In the genomic region with DNA sequence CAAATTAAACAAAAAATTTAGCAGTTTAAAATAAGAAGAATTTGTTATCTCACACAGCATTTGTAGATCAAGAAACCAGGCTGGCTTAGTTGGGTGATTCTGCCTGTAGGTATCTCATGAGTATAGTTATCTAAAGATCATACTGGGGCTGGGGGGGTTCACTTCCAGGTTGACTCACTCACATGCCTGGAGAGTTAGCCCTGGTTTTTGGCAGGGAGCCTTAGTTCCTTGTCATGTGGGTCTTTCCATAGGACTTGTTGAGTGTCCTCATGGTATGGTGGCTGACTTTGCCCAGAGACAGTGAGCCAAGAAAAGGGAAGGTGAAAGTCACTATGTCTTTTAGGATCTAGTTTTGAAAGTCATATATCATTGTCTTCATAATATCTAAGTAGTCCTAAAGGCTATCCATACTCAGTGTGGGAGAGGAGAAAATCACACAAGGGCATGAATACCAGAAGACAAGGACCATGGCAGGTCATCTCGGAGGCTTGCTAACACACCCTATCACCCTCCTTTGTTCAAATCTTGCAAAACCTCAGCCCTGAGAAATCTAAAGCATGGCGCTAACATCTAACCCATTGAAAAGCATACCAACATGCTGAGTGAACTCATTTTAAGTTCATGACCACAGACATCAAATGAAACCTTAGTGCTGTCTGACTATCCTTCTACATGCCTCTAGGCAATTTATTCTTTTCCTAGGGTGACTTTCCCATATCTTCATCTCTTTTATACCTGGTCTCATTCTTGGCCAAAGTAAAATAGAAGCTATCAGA, we compare ENCODE assay signal across 18 cellular contexts. TPM values are rescaled to one million over a fixed set of nuclear protein-coding genes. Genes with fewer than 3 reads are reported as not detected.
A peak's percentile ranks its signal among the peaks of the same experiment; 100 is the strongest.
DNase-seq lines count a peak whose midpoint lies in the region; ATAC-seq and TF ChIP-seq lines count a peak whose summit lies in the region.
"Had no signal": no experiment of that assay in that cellular context is flagged by ENCODE, and none has a peak within 500 bp of the region (broad histone marks: within the 10 kb centered on the region; RNA-seq: fewer than 3 reads in every experiment).

No MANE protein-coding gene starts in this region.

- in situ Hi-C loops in brain microvascular endothelial cell (cut with HindIII; ENCODE audit: low pct_ligation_motif_present, low sequenced_read_pairs): no loop called here

- H3K36me3 ChIP-seq in HEK293 (ENCODE audit: control insufficient read depth in 2 of 2, insufficient read depth in 1 of 2, low read length in 2 of 2) (no peaks in the 10 kb centered on the region), brain microvascular endothelial cell (replicated peaks) (no peaks in the 10 kb centered on the region), osteoblast (ENCODE audit: insufficient read depth, low read length) (no peaks in the 10 kb centered on the region)
- H3K36me3 ChIP-seq: heart left ventricle, thyroid gland had no signal

- H3K27ac ChIP-seq in HEK293 (ENCODE audit: extremely low read depth, low read depth, low read length) (no peak overlapping the region), brain microvascular endothelial cell (peak overlapping the region; percentile 87), osteoblast (ENCODE audit: low read depth, low read length) (peak overlapping the region; percentile 94)
- H3K27ac ChIP-seq: coronary artery, heart left ventricle, VCaP had no signal

- H3K4me2 ChIP-seq in osteoblast (ENCODE audit: insufficient read depth, low read length): no peak overlapping the region

- TF ChIP-seq CTCF in HEK293 (tag by site-specific recombination; IDR thresholded peaks at IDR 0.05): no peak
- no peak for TF ChIP-seq CTCF in brain microvascular endothelial cell (IDR thresholded peaks at IDR 0.05; ENCODE audit: low read depth, low read length, missing control alignments)
- TF ChIP-seq CTCF in osteoblast (IDR thresholded peaks at IDR 0.05; ENCODE audit: extremely low read depth, low read depth, low read length): no peak

- POLR2A ChIA-PET in HEK293 (lab: Yijun Ruan, JAX): no interaction called here

- H4K20me1 ChIP-seq in osteoblast (ENCODE audit: insufficient read depth, low read length): no peaks in the 10 kb centered on the region

- DNase-seq in MV-4-11 (lab: John Stamatoyannopoulos, UW) (peak; percentile 22), brain microvascular endothelial cell (peak; percentile 90), osteoblast (ENCODE audit: insufficient read length, low spot score, missing footprints) (no peak), GDM1 (lab: John Stamatoyannopoulos, UW) (no peak)
- no peak for DNase-seq in activated effector memory CD4-positive, alpha-beta T cell treated with Interleukin-2 at 50 U/mL for 16 hours
- DNase-seq: activated CD8-positive, alpha-beta memory T cell treated with anti-CD3 and anti-CD28 coated beads for 24 hours; DMS79 treated with DMSO at 0.1 percent for 48 hours; heart left ventricle; right cardiac atrium; stimulated activated CD4-positive, alpha-beta T cell treated with anti-CD3 and anti-CD28 coated beads, Interleukin-2, amount 100 ng/mL, for 24 hours; thyroid gland had no signal

- no peaks in the 10 kb centered on the region for H3K79me2 ChIP-seq in osteoblast (ENCODE audit: insufficient read depth, low read length)

- H3K4me3 ChIP-seq in HEK293 (ENCODE audit: low read depth, low read length) (no peak overlapping the region), brain microvascular endothelial cell (ENCODE audit: low read depth, low read length) (no peak overlapping the region), osteoblast (ENCODE audit: insufficient read depth, low read length) (no peak overlapping the region)
- H3K4me3 ChIP-seq: coronary artery, heart left ventricle, K562, thyroid gland had no signal

- H3K27me3 ChIP-seq in brain microvascular endothelial cell (replicated peaks) (no peaks in the 10 kb centered on the region), osteoblast (ENCODE audit: insufficient read depth, low read length) (no peaks in the 10 kb centered on the region)
- H3K27me3 ChIP-seq: thyroid gland had no signal

- H3K4me1 ChIP-seq in HEK293 (ENCODE audit: control insufficient read depth, insufficient read depth, low read length): no peaks in the 10 kb centered on the region
- peaks cover 31% of the 10 kb centered on the region for H3K4me1 ChIP-seq in osteoblast (ENCODE audit: insufficient read depth, low read length)

- no peaks in the 10 kb centered on the region for H3K9me3 ChIP-seq in HEK293 (ENCODE audit: control insufficient read depth, insufficient read depth, low read depth, low read length)
- H3K9me3 ChIP-seq in osteoblast (ENCODE audit: low read depth, low read length): no peaks in the 10 kb centered on the region
- H3K9me3 ChIP-seq: thyroid gland had no signal

- ATAC-seq in HG03097 (IDR thresholded peaks at IDR 0.05; ENCODE audit: low FRiP score, unreplicated experiment): no peak
- ATAC-seq: activated T-helper 17 cell treated with anti-CD3 and anti-CD28 coated beads, Interleukin-2, amount 50 U/mL, for 72 hours; heart left ventricle; K562; right cardiac atrium had no signal

- no peak overlapping the region for H2AFZ ChIP-seq in osteoblast (ENCODE audit: low read length)

- CTCF ChIA-PET in HEK293 (lab: Yijun Ruan, JAX): interaction anchor here (1.0 to 1.6 kb wide), 2 partner anchors 38 to 65 kb away, joined by 4 to 6 read pairs; no protein-coding TSS in a partner anchor

TF ChIP-seq in HEK293, 187 proteins besides CTCF, POLR2A, EP300 and RAD21:
- TF ChIP-seq, protein P1, sequence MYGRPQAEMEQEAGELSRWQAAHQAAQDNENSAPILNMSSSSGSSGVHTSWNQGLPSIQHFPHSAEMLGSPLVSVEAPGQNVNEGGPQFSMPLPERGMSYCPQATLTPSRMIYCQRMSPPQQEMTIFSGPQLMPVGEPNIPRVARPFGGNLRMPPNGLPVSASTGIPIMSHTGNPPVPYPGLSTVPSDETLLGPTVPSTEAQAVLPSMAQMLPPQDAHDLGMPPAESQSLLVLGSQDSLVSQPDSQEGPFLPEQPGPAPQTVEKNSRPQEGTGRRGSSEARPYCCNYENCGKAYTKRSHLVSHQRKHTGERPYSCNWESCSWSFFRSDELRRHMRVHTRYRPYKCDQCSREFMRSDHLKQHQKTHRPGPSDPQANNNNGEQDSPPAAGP (tag by site-specific recombination; IDR thresholded peaks at IDR 0.05): no peak
- TF ChIP-seq SCRT2 (tag by site-specific recombination; IDR thresholded peaks at IDR 0.05): peak; percentile 77
- TF ChIP-seq, protein P2, sequence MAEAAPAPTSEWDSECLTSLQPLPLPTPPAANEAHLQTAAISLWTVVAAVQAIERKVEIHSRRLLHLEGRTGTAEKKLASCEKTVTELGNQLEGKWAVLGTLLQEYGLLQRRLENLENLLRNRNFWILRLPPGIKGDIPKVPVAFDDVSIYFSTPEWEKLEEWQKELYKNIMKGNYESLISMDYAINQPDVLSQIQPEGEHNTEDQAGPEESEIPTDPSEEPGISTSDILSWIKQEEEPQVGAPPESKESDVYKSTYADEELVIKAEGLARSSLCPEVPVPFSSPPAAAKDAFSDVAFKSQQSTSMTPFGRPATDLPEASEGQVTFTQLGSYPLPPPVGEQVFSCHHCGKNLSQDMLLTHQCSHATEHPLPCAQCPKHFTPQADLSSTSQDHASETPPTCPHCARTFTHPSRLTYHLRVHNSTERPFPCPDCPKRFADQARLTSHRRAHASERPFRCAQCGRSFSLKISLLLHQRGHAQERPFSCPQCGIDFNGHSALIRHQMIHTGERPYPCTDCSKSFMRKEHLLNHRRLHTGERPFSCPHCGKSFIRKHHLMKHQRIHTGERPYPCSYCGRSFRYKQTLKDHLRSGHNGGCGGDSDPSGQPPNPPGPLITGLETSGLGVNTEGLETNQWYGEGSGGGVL (tag by site-specific recombination; IDR thresholded peaks at IDR 0.05): peak; percentile 16; the same call in 1 of the 2 replicates

RNA-seq across cellular contexts. Expression of a gene that starts 39.2 kb away (rescaled TPM):
- total RNA-seq in osteoblast: not detected in 2 replicates
- total RNA-seq: H1, heart left ventricle, K562, right cardiac atrium had no signal

Comparison
In these comparisons a context has a peak if more than half of its experiments do, and no peak if none do; other contexts are left out.
1. DNase-seq: peak in MV-4-11 (single experiment) and brain microvascular endothelial cell (single experiment); none in osteoblast (single experiment), activated effector memory CD4-positive, alpha-beta T cell treated with Interleukin-2 at 50 U/mL for 16 hours (single experiment) and GDM1 (single experiment).